ENCODE assay signal across 9 cellular contexts in the genomic region with DNA sequence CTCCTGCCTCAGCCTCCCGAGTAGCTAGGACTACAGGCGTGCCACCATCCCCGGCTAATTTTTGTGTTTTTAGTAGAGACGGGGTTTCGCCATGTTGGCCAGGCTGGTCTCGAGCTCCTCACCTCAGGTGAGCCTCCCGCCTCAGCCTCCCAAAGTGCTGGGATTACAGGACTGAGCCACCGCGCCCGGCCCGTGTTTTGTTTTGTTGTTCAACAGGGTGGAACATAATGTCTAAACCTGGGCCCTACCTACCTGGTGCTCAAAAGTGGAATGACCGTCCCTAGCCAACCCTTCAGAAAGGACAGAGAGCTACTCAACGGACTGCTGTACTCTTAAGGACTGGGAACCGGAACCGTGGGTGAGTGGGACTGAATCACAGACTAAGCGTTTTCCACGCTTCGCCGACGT. TPM values are rescaled to one million over a fixed set of nuclear protein-coding genes. Genes with fewer than 3 reads are reported as not detected.
DNase-seq lines count a peak whose midpoint lies in the region; ATAC-seq and TF ChIP-seq lines count a peak whose summit lies in the region.
"Had no signal": no experiment of that assay in that cellular context is flagged by ENCODE, and none has a peak within 500 bp of the region (broad histone marks: within the 10 kb centered on the region; RNA-seq: fewer than 3 reads in every experiment).

No MANE protein-coding gene starts in this region.

- H3K27me3 ChIP-seq in RWPE2 (ENCODE audit: insufficient read depth, poor library complexity, severe bottlenecking), result no peaks in the 10 kb centered on the region
- no peaks in the 10 kb centered on the region for H3K27me3 ChIP-seq in fibroblast of lung (ENCODE audit: control insufficient read depth, insufficient read depth, low read length)
- no peaks in the 10 kb centered on the region for H3K27me3 ChIP-seq in psoas muscle (ENCODE audit: insufficient read depth in 3 of 3, low read length in 2 of 3)

- H4K20me1 ChIP-seq in fibroblast of lung (ENCODE audit: control insufficient read depth, extremely low read depth, insufficient read depth, low read length), result no peaks in the 10 kb centered on the region

- H3K9me3 ChIP-seq in RWPE2 (ENCODE audit: severe bottlenecking) (no peaks in the 10 kb centered on the region), fibroblast of lung (ENCODE audit: control insufficient read depth, insufficient read depth, low read depth, low read length) (no peaks in the 10 kb centered on the region), psoas muscle (no peaks in the 10 kb centered on the region)

- DNase-seq in RWPE2 (ENCODE audit: low spot score), result no peak
- DNase-seq in fibroblast of lung (ENCODE audit: low read depth in 2 of 2), result no peak
- no peak for DNase-seq in psoas muscle
- no peak for DNase-seq in activated CD4-positive, alpha-beta T cell treated with anti-CD3 and anti-CD28 coated beads, Interleukin-2, amount 50 U/mL, for 1 hour

- intact Hi-C loops in psoas muscle (cut with DNase I), result loop anchor here (5.0 to 10.0 kb wide), 2 partner anchors 85 to 213 kb away; no protein-coding TSS in a partner anchor

- H3K4me2 ChIP-seq in fibroblast of lung (ENCODE audit: extremely low read depth, insufficient read depth, low read length), result peak overlapping the region; percentile 68

- peaks cover 41% of the 10 kb centered on the region for H3K79me2 ChIP-seq in fibroblast of lung (ENCODE audit: control insufficient read depth, insufficient read depth, low read length)

- TF ChIP-seq CTCF in RWPE2 (IDR thresholded peaks at IDR 0.05; ENCODE audit: poor library complexity, severe bottlenecking) (no peak), fibroblast of lung (conservative IDR thresholded peaks at IDR 0.05 in 1 of 2, IDR thresholded peaks at IDR 0.05 in 1 of 2; ENCODE audit: low read depth in 1 of 2, low read length in 2 of 2) (no peak), psoas muscle (IDR thresholded peaks at IDR 0.05) (no peak)

- H3K27ac ChIP-seq in RWPE2 (ENCODE audit: poor library complexity, severe bottlenecking) (peak overlapping the region; percentile 44), fibroblast of lung (ENCODE audit: insufficient read depth, low read length) (peak overlapping the region; percentile 53), psoas muscle (peak overlapping the region; percentile 91)

- 51 to 56% (median 52%) methylated on average over 20 of the region's 20 CpGs for WGBS in psoas muscle, 3 donors

- ATAC-seq in GM18498 (IDR thresholded peaks at IDR 0.05; ENCODE audit: unreplicated experiment), result peak; percentile 3
- no peak for ATAC-seq in RWPE2 (ENCODE audit: low read depth)
- no peak for ATAC-seq in psoas muscle
- no peak for ATAC-seq in GM18858 (IDR thresholded peaks at IDR 0.05; ENCODE audit: unreplicated experiment)
- ATAC-seq in GM21447 (IDR thresholded peaks at IDR 0.05; ENCODE audit: unreplicated experiment), result no peak
- no peak for ATAC-seq in HG03378 (IDR thresholded peaks at IDR 0.05; ENCODE audit: unreplicated experiment)

- peak overlapping the region; percentile 66 for H3K4me3 ChIP-seq in RWPE2 (ENCODE audit: severe bottlenecking)
- H3K4me3 ChIP-seq in fibroblast of lung (replicated peaks in 1 of 4; ENCODE audit: control extremely low read depth in 1 of 4, insufficient read depth in 1 of 4, low read depth in 3 of 4, low read length in 4 of 4), result peak overlapping the region; percentile 34 to 71 (median 56)
- H3K4me3 ChIP-seq in psoas muscle, result peak overlapping the region; percentile 83

- H3K36me3 ChIP-seq in RWPE2 (ENCODE audit: low read depth) (peaks cover 13% of the 10 kb centered on the region; the same call in 1 of the 2 replicates), fibroblast of lung (ENCODE audit: control insufficient read depth, insufficient read depth, low read length) (no peaks in the 10 kb centered on the region), psoas muscle (ENCODE audit: insufficient read depth in 1 of 2, low read depth in 1 of 2) (no peaks in the 10 kb centered on the region)

- H3K4me1 ChIP-seq in RWPE2 (ENCODE audit: insufficient read depth, poor library complexity, severe bottlenecking) (peaks cover 3% of the 10 kb centered on the region), fibroblast of lung (ENCODE audit: control insufficient read depth, extremely low read depth, insufficient read depth, low read length) (no peaks in the 10 kb centered on the region), psoas muscle (peaks cover 20% of the 10 kb centered on the region)

- H2AFZ ChIP-seq in fibroblast of lung (ENCODE audit: low read length), result peak overlapping the region; percentile 90

- H3K9ac ChIP-seq in fibroblast of lung (ENCODE audit: insufficient read depth, low read length), result peak overlapping the region; percentile 48

RNA-seq across cellular contexts. Expression of gene KIF22, which starts 0.8 kb away (rescaled TPM):
- total RNA-seq in fibroblast of lung (4.4 and 17.7 TPM in 2 replicates), psoas muscle (10 to 100 TPM; 12.6 to 23.8 (median 14.3) TPM)
- polyA plus RNA-seq in fibroblast of lung (12.3 and 43.3 TPM in 2 replicates), psoas muscle (10 to 100 TPM; 13.4 to 15.5 (median 15.5) TPM)
- 15.3 and 41.2 TPM in 2 replicates for polyA plus RNA-seq in fibroblast of lung (2012)
- polyA minus RNA-seq in fibroblast of lung (ENCODE audit: low replicate concordance), result 24.0 and 72.1 TPM in 2 replicates

RNA-seq across cellular contexts. Expression of gene ZG16, which starts 11.7 kb away (rescaled TPM):
- not detected in 2 replicates for total RNA-seq in fibroblast of lung
- not detected in 2 replicates for polyA plus RNA-seq in fibroblast of lung
- polyA plus RNA-seq in fibroblast of lung (2012), result not detected in 2 replicates
- polyA minus RNA-seq in fibroblast of lung (ENCODE audit: low replicate concordance), result not detected in 2 replicates
- not detected for total RNA-seq in psoas muscle
- polyA plus RNA-seq in psoas muscle, result under 1 TPM; 0.01 to 0.03 (median 0.01) TPM
- total RNA-seq: T-helper 1 cell treated with Interleukin-12 subunit alpha and Interleukin-12 subunit beta and Interleukin-4 antibody, amounts not matched to agents 30 ng/mL and 1 ng/mL, for 36 hours had no signal

RNA-seq across cellular contexts. Expression of gene MAZ, which starts 16.6 kb away (rescaled TPM):
- 131 and 136 TPM in 2 replicates for total RNA-seq in fibroblast of lung
- polyA plus RNA-seq in fibroblast of lung, result 68.1 and 96.6 TPM in 2 replicates
- 153 and 184 TPM in 2 replicates for polyA plus RNA-seq in fibroblast of lung (2012)
- 269 and 515 TPM in 2 replicates for polyA minus RNA-seq in fibroblast of lung (ENCODE audit: low replicate concordance)
- 100 to 1,000 TPM; 112 to 161 (median 125) TPM for total RNA-seq in psoas muscle
- 100 to 1,000 TPM in 2 of 3 donors, 10 to 100 TPM in 1; 94.9 to 193 (median 131) TPM for polyA plus RNA-seq in psoas muscle

RNA-seq across cellular contexts. Expression of gene PRRT2, which starts 22.2 kb away (rescaled TPM):
- 2.1 TPM in 2 replicates for total RNA-seq in fibroblast of lung
- polyA plus RNA-seq in fibroblast of lung, result 1.3 and 2.9 TPM in 2 replicates
- 1.9 and 3.1 TPM in 2 replicates for polyA plus RNA-seq in fibroblast of lung (2012)
- polyA minus RNA-seq in fibroblast of lung (ENCODE audit: low replicate concordance), result 5.5 and 5.9 TPM in 2 replicates
- total RNA-seq in psoas muscle, result 1 to 10 TPM in 1 of 4 donors, under 1 TPM in 3; 0.22 to 1.8 (median 0.75) TPM
- polyA plus RNA-seq in psoas muscle, result under 1 TPM; 0.17 to 0.44 (median 0.18) TPM

RNA-seq across cellular contexts. Expression of gene PAGR1, which starts 26.2 kb away (rescaled TPM):
- total RNA-seq in fibroblast of lung (10.7 and 12.1 TPM in 2 replicates), psoas muscle (10 to 100 TPM in 3 of 4 donors, 1 to 10 TPM in 1; 9.4 to 14.2 (median 11.0) TPM)
- polyA plus RNA-seq in fibroblast of lung (10.0 and 16.2 TPM in 2 replicates), psoas muscle (10 to 100 TPM; 19.8 to 36.8 (median 35.5) TPM)
- polyA plus RNA-seq in fibroblast of lung (2012), result 12.3 and 19.5 TPM in 2 replicates
- polyA minus RNA-seq in fibroblast of lung (ENCODE audit: low replicate concordance), result 1.2 and 1.7 TPM in 2 replicates
